Comparison of ENCODE assay signal across 20 cellular contexts in the genomic region with DNA sequence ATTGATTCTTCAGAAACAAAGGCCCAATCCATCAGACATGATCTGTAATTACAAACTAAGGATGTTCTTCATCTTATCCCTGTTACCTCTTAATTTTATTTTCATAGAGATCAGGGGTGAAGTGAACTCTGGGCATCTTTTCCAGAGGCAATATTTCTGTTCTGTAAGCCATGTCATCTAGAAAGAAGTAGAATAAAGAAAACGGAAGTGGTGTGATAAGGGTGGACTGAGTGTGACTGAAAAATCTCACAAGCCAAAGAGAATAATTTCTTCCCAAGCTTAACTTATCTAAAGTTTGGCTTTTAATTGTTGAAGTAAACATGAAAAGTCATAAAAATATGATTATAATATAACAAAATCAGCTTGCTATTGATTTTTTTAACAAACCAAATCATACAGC.
DNase-seq lines count a peak whose midpoint lies in the region; ATAC-seq lines count a peak whose summit lies in the region.
"Had no signal": no experiment of that assay in that cellular context is flagged by ENCODE, and none has a peak within 500 bp of the region (broad histone marks: within the 10 kb centered on the region; RNA-seq: fewer than 3 reads in every experiment).

No MANE protein-coding gene starts in this region.

- H3K9me3 ChIP-seq in CD4-positive, alpha-beta memory T cell (ENCODE audit: control insufficient read depth in 1 of 2, low read length in 2 of 2) = no peaks in the 10 kb centered on the region
- H3K9me3 ChIP-seq: BE2C, Peyer's patch, thoracic aorta had no signal

- peak overlapping the region in 2 of 8 donors; percentile 16 to 58 for H3K4me3 Mint-ChIP-seq in CD4-positive, alpha-beta memory T cell
- peak overlapping the region; percentile 22 to 94 (median 84) for H3K4me3 Mint-ChIP-seq in IgD-negative memory B cell
- H3K4me3 Mint-ChIP-seq in activated CD8-positive, alpha-beta T cell treated with anti-CD3 and anti-CD28 coated beads, Interleukin-2, amount 10 ng/mL, durations not matched to agents 7 days and 5 days = no peak overlapping the region
- H3K4me3 Mint-ChIP-seq in naive thymus-derived CD8-positive, alpha-beta T cell = peak overlapping the region in 7 of 10 donors; percentile 0 to 71 (median 51)
- H3K4me3 Mint-ChIP-seq: endodermal cell, WTC11 had no signal

- no peak for DNase-seq in CD4-positive, alpha-beta memory T cell
- no peak for DNase-seq in activated CD8-positive, alpha-beta T cell treated with anti-CD3 and anti-CD28 coated beads, Interleukin-2, amount 10 ng/mL, durations not matched to agents 7 days and 5 days
- no peak for DNase-seq in naive thymus-derived CD8-positive, alpha-beta T cell
- DNase-seq in NCI-H187 treated with DMSO at 0.1 percent for 48 hours (lab: John Stamatoyannopoulos, UW) (no peak), NCI-H1417 (lab: John Stamatoyannopoulos, UW) (no peak), middle frontal gyrus (ENCODE audit: extremely low spot score, low spot score) (no peak)
- DNase-seq: activated T-cell treated with anti-CD3 and anti-CD28 coated beads, Interleukin-2, amount 50 U/mL, for 1 hour; amygdala; BE2C; endodermal cell; hippocampal formation; midbrain; NCI-H526 treated with DMSO at 0.1 percent for 48 hours; Peyer's patch; stimulated activated CD4-positive, alpha-beta T cell treated with anti-CD3 and anti-CD28 coated beads, Interleukin-1b, Interleukin-23, amount 100 ng/mL, for 48 hours had no signal

- POLR2A ChIA-PET in CD4-positive, alpha-beta memory T cell (lab: Charles Lee; ENCODE audit: partially characterized antibody) = interaction anchor here (0.9 to 1.8 kb wide), 5 partner anchors 9 to 163 kb away, joined by 3 to 7 read pairs (median 3); no protein-coding TSS in a partner anchor
- POLR2A ChIA-PET in activated CD8-positive, alpha-beta T cell treated with anti-CD3 and anti-CD28 coated beads, Interleukin-2, amount 10 ng/mL, durations not matched to agents 7 days and 5 days (lab: Charles Lee) = interaction anchor here (0.6 to 0.9 kb wide), 2 partner anchors 15 to 224 kb away, joined by 3 to 4 read pairs; no protein-coding TSS in a partner anchor
- POLR2A ChIA-PET in naive thymus-derived CD8-positive, alpha-beta T cell (lab: Charles Lee) = interaction anchor here (1.1 to 1.6 kb wide), 3 partner anchors 9 to 224 kb away, joined by 3 to 4 read pairs (median 3); no protein-coding TSS in a partner anchor

- peaks cover 0 to 3% (median 0%) of the 10 kb centered on the region in 8 donors for H3K9me3 Mint-ChIP-seq in CD4-positive, alpha-beta memory T cell
- H3K9me3 Mint-ChIP-seq in IgD-negative memory B cell = no peaks in the 10 kb centered on the region
- H3K9me3 Mint-ChIP-seq in activated CD8-positive, alpha-beta T cell treated with anti-CD3 and anti-CD28 coated beads, Interleukin-2, amount 10 ng/mL, durations not matched to agents 7 days and 5 days (ENCODE audit: insufficient read depth) = no peaks in the 10 kb centered on the region
- H3K9me3 Mint-ChIP-seq in naive thymus-derived CD8-positive, alpha-beta T cell = no peaks in the 10 kb centered on the region
- H3K9me3 Mint-ChIP-seq: endodermal cell, WTC11 had no signal

- intact Hi-C loops in CD4-positive, alpha-beta memory T cell (cut with micrococcal nuclease) = no loop called here

- no peak overlapping the region for H3K4me3 ChIP-seq in CD4-positive, alpha-beta memory T cell (ENCODE audit: low read length in 2 of 2)
- H3K4me3 ChIP-seq: Peyer's patch, thoracic aorta had no signal

- no peaks in the 10 kb centered on the region for H3K27me3 ChIP-seq in CD4-positive, alpha-beta memory T cell (ENCODE audit: insufficient read depth, low read length)
- H3K27me3 ChIP-seq: BE2C, Peyer's patch had no signal

- H3K27ac ChIP-seq in CD4-positive, alpha-beta memory T cell (ENCODE audit: low read depth, low read length) = no peak overlapping the region
- H3K27ac ChIP-seq: thoracic aorta had no signal

- H3K27ac Mint-ChIP-seq in CD4-positive, alpha-beta memory T cell = peak overlapping the region in 6 of 7 donors; percentile 30 to 81 (median 66)
- H3K27ac Mint-ChIP-seq in IgD-negative memory B cell = peak overlapping the region; percentile 95 to 100 (median 96)
- peak overlapping the region; percentile 59 for H3K27ac Mint-ChIP-seq in activated CD8-positive, alpha-beta T cell treated with anti-CD3 and anti-CD28 coated beads, Interleukin-2, amount 10 ng/mL, durations not matched to agents 7 days and 5 days
- H3K27ac Mint-ChIP-seq in naive thymus-derived CD8-positive, alpha-beta T cell = peak overlapping the region; percentile 21 to 100 (median 66)
- H3K27ac Mint-ChIP-seq: endodermal cell, WTC11 had no signal

- H3K27me3 Mint-ChIP-seq in CD4-positive, alpha-beta memory T cell = no peaks in the 10 kb centered on the region
- peaks cover 1% of the 10 kb centered on the region for H3K27me3 Mint-ChIP-seq in IgD-negative memory B cell
- H3K27me3 Mint-ChIP-seq in activated CD8-positive, alpha-beta T cell treated with anti-CD3 and anti-CD28 coated beads, Interleukin-2, amount 10 ng/mL, durations not matched to agents 7 days and 5 days (ENCODE audit: low read depth) = no peaks in the 10 kb centered on the region
- no peaks in the 10 kb centered on the region for H3K27me3 Mint-ChIP-seq in naive thymus-derived CD8-positive, alpha-beta T cell

- peaks cover 20 to 45% of the 10 kb centered on the region in 2 donors for H3K36me3 Mint-ChIP-seq in CD4-positive, alpha-beta memory T cell
- peaks cover 4% of the 10 kb centered on the region for H3K36me3 Mint-ChIP-seq in IgD-negative memory B cell
- peaks cover 54% of the 10 kb centered on the region for H3K36me3 Mint-ChIP-seq in activated CD8-positive, alpha-beta T cell treated with anti-CD3 and anti-CD28 coated beads, Interleukin-2, amount 10 ng/mL, durations not matched to agents 7 days and 5 days (ENCODE audit: low read depth)
- peaks cover 0 to 50% (median 20%) of the 10 kb centered on the region in 3 donors for H3K36me3 Mint-ChIP-seq in naive thymus-derived CD8-positive, alpha-beta T cell
- H3K36me3 Mint-ChIP-seq: WTC11 had no signal

- peaks cover 89% of the 10 kb centered on the region for H3K4me1 ChIP-seq in CD4-positive, alpha-beta memory T cell (ENCODE audit: insufficient read depth, low read length)

- peaks cover 6% of the 10 kb centered on the region for H3K36me3 ChIP-seq in CD4-positive, alpha-beta memory T cell (ENCODE audit: insufficient read depth, low read length)
- H3K36me3 ChIP-seq: BE2C, Peyer's patch, thoracic aorta had no signal

- ATAC-seq in activated CD8-positive, alpha-beta T cell treated with anti-CD3 and anti-CD28 coated beads, Interleukin-2, amount 10 ng/mL, durations not matched to agents 7 days and 5 days = no peak
- no peak for ATAC-seq in naive thymus-derived CD8-positive, alpha-beta T cell
- ATAC-seq: HCT116, sciatic nerve, WTC11 had no signal

- CTCF ChIA-PET in CD4-positive, alpha-beta memory T cell (lab: Charles Lee; ENCODE audit: partially characterized antibody) = interaction anchor here (0.8 to 3.9 kb wide), 7 partner anchors 10 to 165 kb away, joined by 3 to 27 read pairs (median 5); no protein-coding TSS in a partner anchor
- CTCF ChIA-PET in activated CD8-positive, alpha-beta T cell treated with anti-CD3 and anti-CD28 coated beads, Interleukin-2, amount 10 ng/mL, durations not matched to agents 7 days and 5 days (lab: Charles Lee) = interaction anchor here (0.8 to 4.5 kb wide), 5 partner anchors 10 to 131 kb away, joined by 4 to 19 read pairs (median 9); no protein-coding TSS in a partner anchor

- H3K4me1 Mint-ChIP-seq in CD4-positive, alpha-beta memory T cell = peaks cover 56 to 87% (median 71%) of the 10 kb centered on the region in 4 donors
- H3K4me1 Mint-ChIP-seq in IgD-negative memory B cell = peaks cover 51 to 67% (median 65%) of the 10 kb centered on the region in 3 donors
- H3K4me1 Mint-ChIP-seq in activated CD8-positive, alpha-beta T cell treated with anti-CD3 and anti-CD28 coated beads, Interleukin-2, amount 10 ng/mL, durations not matched to agents 7 days and 5 days (ENCODE audit: low read depth) = peaks cover 74% of the 10 kb centered on the region
- peaks cover 29 to 94% (median 77%) of the 10 kb centered on the region in 4 donors for H3K4me1 Mint-ChIP-seq in naive thymus-derived CD8-positive, alpha-beta T cell
- H3K4me1 Mint-ChIP-seq: WTC11 had no signal
